1 cellular context compared by ENCODE assay signal in the genomic region with DNA sequence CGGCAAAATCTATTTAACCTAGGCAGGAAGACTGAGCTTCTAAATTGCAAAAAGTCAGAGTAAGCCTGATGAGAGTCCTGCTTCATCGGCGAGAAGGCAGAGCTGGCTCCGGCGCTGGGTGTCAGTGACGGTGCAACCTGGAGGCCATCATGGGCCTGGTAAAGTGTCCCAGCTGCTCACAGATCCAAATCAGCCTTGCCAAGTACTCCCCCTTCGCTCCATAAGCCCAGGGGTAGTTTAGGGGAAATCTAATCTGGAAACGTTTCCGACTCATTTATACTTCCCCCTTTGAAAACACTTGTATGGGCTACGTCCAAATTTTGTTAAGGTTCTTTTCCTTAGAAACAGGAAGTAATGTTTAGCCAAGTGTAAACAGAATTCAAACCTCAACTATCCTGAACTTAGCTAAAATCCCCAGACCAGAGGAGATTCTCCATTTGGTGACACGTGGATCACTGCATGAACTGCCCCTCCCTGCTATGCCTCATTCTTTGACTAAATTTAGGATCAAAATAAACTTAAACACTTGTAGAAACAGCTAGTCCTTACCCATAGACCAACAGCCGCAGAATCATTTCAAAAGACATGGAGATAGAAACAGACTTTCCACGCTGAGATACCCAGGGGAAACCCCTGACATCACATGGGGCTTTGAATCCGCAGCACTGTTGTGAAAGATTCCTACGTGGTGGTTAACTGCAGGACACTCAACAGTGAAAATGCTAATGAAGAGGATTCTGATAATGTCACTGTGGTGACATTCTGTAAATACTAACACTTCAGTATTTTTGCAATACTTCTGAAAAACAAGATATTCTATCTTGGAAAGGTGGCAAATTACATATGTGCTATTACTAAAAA.
TF ChIP-seq lines count a peak whose summit lies in the region.

No MANE protein-coding gene starts in this region.

TF ChIP-seq in IMR-90, 13 proteins besides CTCF, POLR2A, EP300 and RAD21:
- TF ChIP-seq, protein P1, sequence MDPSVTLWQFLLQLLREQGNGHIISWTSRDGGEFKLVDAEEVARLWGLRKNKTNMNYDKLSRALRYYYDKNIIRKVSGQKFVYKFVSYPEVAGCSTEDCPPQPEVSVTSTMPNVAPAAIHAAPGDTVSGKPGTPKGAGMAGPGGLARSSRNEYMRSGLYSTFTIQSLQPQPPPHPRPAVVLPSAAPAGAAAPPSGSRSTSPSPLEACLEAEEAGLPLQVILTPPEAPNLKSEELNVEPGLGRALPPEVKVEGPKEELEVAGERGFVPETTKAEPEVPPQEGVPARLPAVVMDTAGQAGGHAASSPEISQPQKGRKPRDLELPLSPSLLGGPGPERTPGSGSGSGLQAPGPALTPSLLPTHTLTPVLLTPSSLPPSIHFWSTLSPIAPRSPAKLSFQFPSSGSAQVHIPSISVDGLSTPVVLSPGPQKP (IDR thresholded peaks at IDR 0.05; ENCODE audit: borderline replicate concordance, low read depth, low read length): no peak
- TF ChIP-seq NFE2L2 (IDR thresholded peaks at IDR 0.05; ENCODE audit: low read depth, low read length) (no peak), MXI1 (IDR thresholded peaks at IDR 0.05; ENCODE audit: borderline replicate concordance, low read depth, low read length) (no peak), CEBPB (IDR thresholded peaks at IDR 0.05; ENCODE audit: low read depth, low read length) (peak; percentile 82), RCOR1 (IDR thresholded peaks at IDR 0.05; ENCODE audit: insufficient replicate concordance, low read length) (no peak), SMC3 (IDR thresholded peaks at IDR 0.05; ENCODE audit: low read depth, low read length) (no peak), FOS (IDR thresholded peaks at IDR 0.05; ENCODE audit: low read depth, low read length) (no peak), BHLHE40 (IDR thresholded peaks at IDR 0.05; ENCODE audit: low read depth, low read length) (no peak)
- TF ChIP-seq, protein P2, sequence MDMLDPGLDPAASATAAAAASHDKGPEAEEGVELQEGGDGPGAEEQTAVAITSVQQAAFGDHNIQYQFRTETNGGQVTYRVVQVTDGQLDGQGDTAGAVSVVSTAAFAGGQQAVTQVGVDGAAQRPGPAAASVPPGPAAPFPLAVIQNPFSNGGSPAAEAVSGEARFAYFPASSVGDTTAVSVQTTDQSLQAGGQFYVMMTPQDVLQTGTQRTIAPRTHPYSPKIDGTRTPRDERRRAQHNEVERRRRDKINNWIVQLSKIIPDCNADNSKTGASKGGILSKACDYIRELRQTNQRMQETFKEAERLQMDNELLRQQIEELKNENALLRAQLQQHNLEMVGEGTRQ (IDR thresholded peaks at IDR 0.05; ENCODE audit: low read depth, low read length): peak; percentile 77
